In genomic region chr19:1941146-1942077, GRCh38 we compare ENCODE assay signal across 7 cellular contexts. TPM values are rescaled to one million over a fixed set of nuclear protein-coding genes. Genes with fewer than 3 reads are reported as not detected.
DNase-seq lines count a peak whose midpoint lies in the region; ATAC-seq, FAIRE-seq and TF ChIP-seq lines count a peak whose summit lies in the region.

TSS of gene CSNK1G2 (plus strand) at chr19:1941172. CDS start at chr19:1969773, 28,601 bp downstream.

- TF ChIP-seq CTCF in GM12878 (IDR thresholded peaks at IDR 0.05 in 2 of 3, conservative IDR thresholded peaks at IDR 0.05 in 1 of 3; ENCODE audit: control insufficient read depth in 2 of 3, extremely low read depth in 1 of 3, insufficient read depth in 1 of 3, low read depth in 3 of 3, low read length in 3 of 3) (peak in 2 of 3 experiments; percentile 18 to 48; a peak in 3 of 6 replicates), kidney epithelial cell (IDR thresholded peaks at IDR 0.05; ENCODE audit: insufficient read depth, low read length, poor library complexity, severe bottlenecking) (no peak)

- POLR2A ChIA-PET in GM12878 (lab: Charles Lee), result interaction anchor here (1.0 to 2.3 kb wide), 3 partner anchors 9 to 119 kb away, joined by 4 to 15 read pairs (median 5); no protein-coding TSS in a partner anchor

- no peak for TF ChIP-seq RAD21 in GM12878 (IDR thresholded peaks at IDR 0.05; ENCODE audit: insufficient read depth, low read depth, low read length)

- CTCF ChIA-PET in GM12878 (lab: Yijun Ruan, JAX), result interaction anchor here (0.5 to 2.5 kb wide), 6 partner anchors 8 to 397 kb away, joined by 3 to 10 read pairs (median 3); no protein-coding TSS in a partner anchor

- peak; percentile 3; the same call in 2 of the 3 replicates for ATAC-seq in GM12878
- ATAC-seq in GM19395 (IDR thresholded peaks at IDR 0.05; ENCODE audit: unreplicated experiment), result no peak

- H3K9ac ChIP-seq in GM12878 (ENCODE audit: control insufficient read depth, insufficient read depth, low read length), result peak within 1 kb of the TSS; percentile 84
- peak within 1 kb of the TSS; percentile 95 to 97 for H3K9ac ChIP-seq in stomach smooth muscle (ENCODE audit: low read length in 2 of 2)

- no peak for DNase-seq in GM12878 (ENCODE audit: low read depth, low spot score)
- DNase-seq in kidney epithelial cell (ENCODE audit: low read depth), result no peak
- no peak for DNase-seq in SHP77 (lab: John Stamatoyannopoulos, UW)

- 2% methylated on average over 36 of the region's 97 CpGs for WGBS in GM12878 (ENCODE audit: insufficient coverage, insufficient replicate concordance, low lambda C conversion rate, missing lambda C conversion rate)

- H3K4me1 ChIP-seq in GM12878 (ENCODE audit: control insufficient read depth, insufficient read depth, low read length), result peaks cover 13% of the 10 kb centered on the region
- peaks cover 38% of the 10 kb centered on the region for H3K4me1 ChIP-seq in stomach smooth muscle (ENCODE audit: control insufficient read depth, insufficient read depth, low read length)

- peak within 1 kb of the TSS; percentile 96 for H3K4me2 ChIP-seq in GM12878 (ENCODE audit: control insufficient read depth, insufficient read depth)

- peak; percentile 35 for TF ChIP-seq POLR2A in GM19193 (IDR thresholded peaks at IDR 0.05; ENCODE audit: extremely low read depth, insufficient read depth, insufficient read length)
- no peak; the same call in 1 of the 2 replicates for TF ChIP-seq POLR2A in GM12878 (IDR thresholded peaks at IDR 0.05; ENCODE audit: low read depth, low read length)

- H3K4me3 ChIP-seq in GM12878, result peak within 1 kb of the TSS; percentile 98
- H3K4me3 ChIP-seq in kidney epithelial cell (ENCODE audit: low read depth, low read length), result peak within 1 kb of the TSS; percentile 99
- H3K4me3 ChIP-seq in stomach smooth muscle (ENCODE audit: low read length in 2 of 2), result peak within 1 kb of the TSS; percentile 89 to 91

- RAD21 ChIA-PET in GM12878 (lab: Charles Lee; ENCODE audit: unreplicated experiment), result interaction anchor here (1.1 to 1.2 kb wide), 2 partner anchors 37 to 44 kb away, joined by 3 to 5 read pairs; no protein-coding TSS in a partner anchor

- no TSS peak for BruUV-seq in GM12878 (replicated peaks; lab: Mats Ljungman, UMichigan)

- no peak for TF ChIP-seq EP300 in GM12878 (IDR thresholded peaks at IDR 0.05; ENCODE audit: borderline replicate concordance in 1 of 2, control insufficient read depth in 1 of 2, low read depth in 2 of 2, low read length in 2 of 2)

- H2AFZ ChIP-seq in GM12878 (ENCODE audit: control insufficient read depth, low read depth, low read length), result peak within 1 kb of the TSS; percentile 89

- SMC1A ChIA-PET in GM12878 (lab: Charles Lee; ENCODE audit: uncharacterized antibody, unreplicated experiment), result interaction anchor here (1.1 to 1.7 kb wide), 2 partner anchors 41 to 146 kb away, joined by 3 to 6 read pairs; no protein-coding TSS in a partner anchor

- intact Hi-C loops in GM12878 (cut with micrococcal nuclease; ENCODE audit: unreplicated experiment), result no loop called here

- H3K27me3 ChIP-seq in GM12878 (replicated peaks in 1 of 2; ENCODE audit: control insufficient read depth in 2 of 2, insufficient read depth in 2 of 2, low read length in 1 of 2) (no peaks in the 10 kb centered on the region), kidney epithelial cell (ENCODE audit: control insufficient read depth, insufficient read depth, low read length) (no peaks in the 10 kb centered on the region), stomach smooth muscle (ENCODE audit: control insufficient read depth in 1 of 2, insufficient read depth in 2 of 2, low read length in 2 of 2) (no peaks in the 10 kb centered on the region)

- H3K9me3 ChIP-seq in KOPT-K1 (ENCODE audit: insufficient read depth, low read length, poor library complexity, severe bottlenecking) (no peaks in the 10 kb centered on the region), GM12878 (replicated peaks; ENCODE audit: control insufficient read depth, insufficient read depth, low read length) (no peaks in the 10 kb centered on the region), stomach smooth muscle (ENCODE audit: control insufficient read depth in 2 of 2, low read length in 2 of 2) (no peaks in the 10 kb centered on the region)

- in situ Hi-C loops in GM12878 (cut with MboI), result no loop called here

- H3K27ac ChIP-seq in KOPT-K1 (ENCODE audit: low read depth, low read length, poor library complexity, severe bottlenecking) (peak within 1 kb of the TSS; percentile 85), GM12878 (ENCODE audit: control insufficient read depth, insufficient read depth) (peak within 1 kb of the TSS; percentile 80), stomach smooth muscle (ENCODE audit: low read length) (peak within 1 kb of the TSS; percentile 99)

- no peaks in the 10 kb centered on the region for H3K36me3 ChIP-seq in KOPT-K1 (ENCODE audit: insufficient read depth, low read length)
- H3K36me3 ChIP-seq in GM12878 (ENCODE audit: control insufficient read depth in 2 of 2, insufficient read depth in 2 of 2, low read length in 1 of 2), result no peaks in the 10 kb centered on the region
- H3K36me3 ChIP-seq in kidney epithelial cell (ENCODE audit: control insufficient read depth, insufficient read depth, low read length), result no peaks in the 10 kb centered on the region
- H3K36me3 ChIP-seq in stomach smooth muscle (ENCODE audit: control insufficient read depth in 2 of 2, insufficient read depth in 2 of 2, low read length in 2 of 2), result no peaks in the 10 kb centered on the region

- no peak for FAIRE-seq in GM12878 (lab: Jason Lieb, UNC)

- H3K79me2 ChIP-seq in GM12878 (ENCODE audit: control insufficient read depth, insufficient read depth, low read length), result peaks cover 53% of the 10 kb centered on the region

- peaks cover 5% of the 10 kb centered on the region; the same call in 1 of the 2 replicates for H4K20me1 ChIP-seq in GM12878 (ENCODE audit: control insufficient read depth, insufficient read depth)

TF ChIP-seq in GM12878, 131 proteins besides CTCF, POLR2A, EP300 and RAD21 (continues in another document):
- TF ChIP-seq HDGF (IDR thresholded peaks at IDR 0.05) (peak; percentile 77; the same call in 1 of the 2 replicates), PAX5 (IDR thresholded peaks at IDR 0.05; ENCODE audit: borderline replicate concordance, low read depth, low read length) (0 out of 2 replicates have a peak, but pooled peaks have one; percentile 21), MLLT1 (IDR thresholded peaks at IDR 0.05) (0 out of 2 replicates have a peak, but pooled peaks have one; percentile 54), EGR1 (IDR thresholded peaks at IDR 0.05; ENCODE audit: borderline replicate concordance in 1 of 2, low read depth in 2 of 2, low read length in 2 of 2) (peak in 1 of 2 experiments; percentile 66; a peak in 2 of 3 replicates), MEF2B (IDR thresholded peaks at IDR 0.05; ENCODE audit: partially characterized antibody, poor library complexity, severe bottlenecking) (peak; percentile 69), KAT2A (conservative IDR thresholded peaks at IDR 0.05; ENCODE audit: control insufficient read depth, low read depth, low read length) (no peak), SMARCA5 (IDR thresholded peaks at IDR 0.05) (peak; percentile 67; the same call in 1 of the 2 replicates), HSF1 (IDR thresholded peaks at IDR 0.05; ENCODE audit: low read depth, low read length) (no peak)

RNA-seq across cellular contexts. Expression of gene CSNK1G2, which starts in this region (rescaled TPM):
- total RNA-seq in GM12878 (2013; cell fraction: nucleolus; rRNA removed), result 158 and 167 TPM in 2 replicates
- 78.9 and 79.6 TPM in 2 replicates for total RNA-seq in GM12878 (2014; rRNA removed)
- total RNA-seq in GM12878 (2014; rRNA removed; fragmentation: Illumina TruSeq; extraction: Trizol), result 24.6 and 32.5 TPM in 2 replicates
- total RNA-seq in GM12878 (2021), result 67.3 and 71.3 TPM in 2 replicates
- 12.9 TPM for polyA plus RNA-seq in GM12878 (2011; ENCODE audit: low read depth)
- 25.2 and 54.1 TPM in 2 replicates for polyA plus RNA-seq in GM12878 (2011; rRNA removed)
- polyA plus RNA-seq in GM12878 (2011; cell fraction: cytosol; rRNA removed), result 62.5 and 117 TPM in 2 replicates
- polyA plus RNA-seq in GM12878 (2011; cell fraction: nucleus; rRNA removed), result 467 and 499 TPM in 2 replicates
- 55.3 and 64.5 TPM in 2 replicates for polyA plus RNA-seq in GM12878 (2012)
- polyA plus RNA-seq in GM12878 (2014; fragmentation: Illumina TruSeq; extraction: Trizol), result 3.1 and 17.5 TPM in 2 replicates
- under 1 TPM; 0.64 to 0.84 TPM for polyA plus RNA-seq in GM12878 (2014; fragmentation: Nextera tagmentation; extraction: Ambion mirVana)
- polyA plus RNA-seq in GM12878 (2014; rRNA removed), result 107 and 109 TPM in 2 replicates
- polyA plus RNA-seq in GM12878 (2016; fragmentation: Nextera tagmentation; extraction: Ambion mirVana), result 1 to 10 TPM; 4.6 to 5.6 TPM
- polyA minus RNA-seq in GM12878 (2011; rRNA and poly(A)+ RNA removed), result 31.1 and 54.8 TPM in 2 replicates
- polyA minus RNA-seq in GM12878 (2011; cell fraction: cytosol; rRNA and poly(A)+ RNA removed), result 25.0 and 31.3 TPM in 2 replicates
- polyA minus RNA-seq in GM12878 (2011; cell fraction: nucleus; rRNA and poly(A)+ RNA removed), result 30.7 and 54.0 TPM in 2 replicates
- 95.8 and 105 TPM in 2 replicates for total RNA-seq in kidney epithelial cell
